ENCODE assay signal across 1 cellular context in genomic region chr15:74422723-74423442, GRCh38.
A peak's percentile ranks its signal among the peaks of the same experiment; 100 is the strongest.
TF ChIP-seq lines count a peak whose summit lies in the region.

No MANE protein-coding gene starts in this region.

TF ChIP-seq in HepG2, 621 proteins besides CTCF, POLR2A, EP300 and RAD21 (continued from another document and continues in another):
- TF ChIP-seq ZNF598 (CRISPR knock-in tag; IDR thresholded peaks at IDR 0.05; ENCODE audit: borderline replicate concordance) (no peak), PPARG (CRISPR knock-in tag; conservative IDR thresholded peaks at IDR 0.05) (no peak), CBX5 (CRISPR knock-in tag; IDR thresholded peaks at IDR 0.05; ENCODE audit: borderline replicate concordance) (no peak), DZIP1 (CRISPR knock-in tag; IDR thresholded peaks at IDR 0.05) (0 out of 2 replicates have a peak, but pooled peaks have one; percentile 18), ZNF260 (CRISPR knock-in tag; IDR thresholded peaks at IDR 0.05; ENCODE audit: borderline replicate concordance, low read depth) (no peak), ARNT2 (CRISPR knock-in tag; IDR thresholded peaks at IDR 0.05; ENCODE audit: low read depth) (no peak), MATR3 (CRISPR knock-in tag; IDR thresholded peaks at IDR 0.05) (no peak), SP140L (CRISPR knock-in tag; IDR thresholded peaks at IDR 0.05; ENCODE audit: borderline replicate concordance) (no peak), TCF7 (IDR thresholded peaks at IDR 0.05; ENCODE audit: low read depth) (no peak; the same call in 1 of the 2 replicates), PITX1 (CRISPR knock-in tag; IDR thresholded peaks at IDR 0.05) (no peak), ZNF674 (CRISPR knock-in tag; IDR thresholded peaks at IDR 0.05; ENCODE audit: low read depth) (no peak), ZNF30 (CRISPR knock-in tag; IDR thresholded peaks at IDR 0.05) (no peak), ZNF703 (CRISPR knock-in tag; IDR thresholded peaks at IDR 0.05; ENCODE audit: borderline replicate concordance) (no peak), GZF1 (CRISPR knock-in tag; IDR thresholded peaks at IDR 0.05) (no peak), ZNF678 (CRISPR knock-in tag; IDR thresholded peaks at IDR 0.05) (no peak), ZNF670 (CRISPR knock-in tag; IDR thresholded peaks at IDR 0.05; ENCODE audit: borderline replicate concordance) (no peak), ATF1 (CRISPR knock-in tag; IDR thresholded peaks at IDR 0.05) (no peak), ZMAT3 (CRISPR knock-in tag; conservative IDR thresholded peaks at IDR 0.05) (no peak), SSRP1 (CRISPR knock-in tag; IDR thresholded peaks at IDR 0.05) (0 out of 2 replicates have a peak, but pooled peaks have one; percentile 26), BCL6 (CRISPR knock-in tag; IDR thresholded peaks at IDR 0.05) (peak; percentile 37), DNMT1 (CRISPR knock-in tag; IDR thresholded peaks at IDR 0.05) (no peak), ZNF468 (CRISPR knock-in tag; IDR thresholded peaks at IDR 0.05) (no peak), ZNF501 (CRISPR knock-in tag; IDR thresholded peaks at IDR 0.05) (no peak), SP1 (IDR thresholded peaks at IDR 0.05) (no peak), SP1 (CRISPR knock-in tag; IDR thresholded peaks at IDR 0.05) (no peak), GLMP (CRISPR knock-in tag; IDR thresholded peaks at IDR 0.05; ENCODE audit: borderline replicate concordance) (no peak), STAG1 (CRISPR knock-in tag; IDR thresholded peaks at IDR 0.05) (no peak), ZSCAN29 (CRISPR knock-in tag; conservative IDR thresholded peaks at IDR 0.05) (no peak), NR2F2 (IDR thresholded peaks at IDR 0.05; ENCODE audit: borderline replicate concordance, low read depth) (no peak), ZNF607 (CRISPR knock-in tag; IDR thresholded peaks at IDR 0.05; ENCODE audit: borderline replicate concordance) (no peak), NCOR1 (IDR thresholded peaks at IDR 0.05; ENCODE audit: borderline replicate concordance, low read length) (no peak), ZFP41 (CRISPR knock-in tag; IDR thresholded peaks at IDR 0.05; ENCODE audit: borderline replicate concordance) (no peak), ZNF564 (CRISPR knock-in tag; IDR thresholded peaks at IDR 0.05) (0 out of 2 replicates have a peak, but pooled peaks have one; percentile 50), ZNF615 (CRISPR knock-in tag; IDR thresholded peaks at IDR 0.05; ENCODE audit: borderline replicate concordance) (no peak), YEATS2 (CRISPR knock-in tag; IDR thresholded peaks at IDR 0.05; ENCODE audit: borderline replicate concordance) (no peak), ZNF639 (CRISPR knock-in tag; conservative IDR thresholded peaks at IDR 0.05) (no peak), NFRKB (IDR thresholded peaks at IDR 0.05) (no peak), ZNF557 (CRISPR knock-in tag; IDR thresholded peaks at IDR 0.05) (no peak), ZNF136 (CRISPR knock-in tag; IDR thresholded peaks at IDR 0.05; ENCODE audit: low read depth) (no peak), NPAS2 (CRISPR knock-in tag; IDR thresholded peaks at IDR 0.05; ENCODE audit: borderline replicate concordance) (no peak), ZNF337 (CRISPR knock-in tag; IDR thresholded peaks at IDR 0.05; ENCODE audit: borderline replicate concordance, low read depth) (no peak), NFYB (CRISPR knock-in tag; IDR thresholded peaks at IDR 0.05) (no peak), POLR2AphosphoS2 (IDR thresholded peaks at IDR 0.05; ENCODE audit: low read depth, low read length) (no peak), NBN (conservative IDR thresholded peaks at IDR 0.05) (no peak), ETV5 (CRISPR knock-in tag; IDR thresholded peaks at IDR 0.05; ENCODE audit: borderline replicate concordance) (no peak), ZNF589 (CRISPR knock-in tag; conservative IDR thresholded peaks at IDR 0.05) (no peak)
- TF ChIP-seq, protein P1, sequence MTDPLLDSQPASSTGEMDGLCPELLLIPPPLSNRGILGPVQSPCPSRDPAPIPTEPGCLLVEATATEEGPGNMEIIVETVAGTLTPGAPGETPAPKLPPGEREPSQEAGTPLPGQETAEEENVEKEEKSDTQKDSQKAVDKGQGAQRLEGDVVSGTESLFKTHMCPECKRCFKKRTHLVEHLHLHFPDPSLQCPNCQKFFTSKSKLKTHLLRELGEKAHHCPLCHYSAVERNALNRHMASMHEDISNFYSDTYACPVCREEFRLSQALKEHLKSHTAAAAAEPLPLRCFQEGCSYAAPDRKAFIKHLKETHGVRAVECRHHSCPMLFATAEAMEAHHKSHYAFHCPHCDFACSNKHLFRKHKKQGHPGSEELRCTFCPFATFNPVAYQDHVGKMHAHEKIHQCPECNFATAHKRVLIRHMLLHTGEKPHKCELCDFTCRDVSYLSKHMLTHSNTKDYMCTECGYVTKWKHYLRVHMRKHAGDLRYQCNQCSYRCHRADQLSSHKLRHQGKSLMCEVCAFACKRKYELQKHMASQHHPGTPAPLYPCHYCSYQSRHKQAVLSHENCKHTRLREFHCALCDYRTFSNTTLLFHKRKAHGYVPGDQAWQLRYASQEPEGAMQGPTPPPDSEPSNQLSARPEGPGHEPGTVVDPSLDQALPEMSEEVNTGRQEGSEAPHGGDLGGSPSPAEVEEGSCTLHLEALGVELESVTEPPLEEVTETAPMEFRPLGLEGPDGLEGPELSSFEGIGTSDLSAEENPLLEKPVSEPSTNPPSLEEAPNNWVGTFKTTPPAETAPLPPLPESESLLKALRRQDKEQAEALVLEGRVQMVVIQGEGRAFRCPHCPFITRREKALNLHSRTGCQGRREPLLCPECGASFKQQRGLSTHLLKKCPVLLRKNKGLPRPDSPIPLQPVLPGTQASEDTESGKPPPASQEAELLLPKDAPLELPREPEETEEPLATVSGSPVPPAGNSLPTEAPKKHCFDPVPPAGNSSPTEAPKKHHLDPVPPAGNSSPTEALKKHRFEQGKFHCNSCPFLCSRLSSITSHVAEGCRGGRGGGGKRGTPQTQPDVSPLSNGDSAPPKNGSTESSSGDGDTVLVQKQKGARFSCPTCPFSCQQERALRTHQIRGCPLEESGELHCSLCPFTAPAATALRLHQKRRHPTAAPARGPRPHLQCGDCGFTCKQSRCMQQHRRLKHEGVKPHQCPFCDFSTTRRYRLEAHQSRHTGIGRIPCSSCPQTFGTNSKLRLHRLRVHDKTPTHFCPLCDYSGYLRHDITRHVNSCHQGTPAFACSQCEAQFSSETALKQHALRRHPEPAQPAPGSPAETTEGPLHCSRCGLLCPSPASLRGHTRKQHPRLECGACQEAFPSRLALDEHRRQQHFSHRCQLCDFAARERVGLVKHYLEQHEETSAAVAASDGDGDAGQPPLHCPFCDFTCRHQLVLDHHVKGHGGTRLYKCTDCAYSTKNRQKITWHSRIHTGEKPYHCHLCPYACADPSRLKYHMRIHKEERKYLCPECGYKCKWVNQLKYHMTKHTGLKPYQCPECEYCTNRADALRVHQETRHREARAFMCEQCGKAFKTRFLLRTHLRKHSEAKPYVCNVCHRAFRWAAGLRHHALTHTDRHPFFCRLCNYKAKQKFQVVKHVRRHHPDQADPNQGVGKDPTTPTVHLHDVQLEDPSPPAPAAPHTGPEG (CRISPR knock-in tag; IDR thresholded peaks at IDR 0.05): no peak
- TF ChIP-seq, protein P2, sequence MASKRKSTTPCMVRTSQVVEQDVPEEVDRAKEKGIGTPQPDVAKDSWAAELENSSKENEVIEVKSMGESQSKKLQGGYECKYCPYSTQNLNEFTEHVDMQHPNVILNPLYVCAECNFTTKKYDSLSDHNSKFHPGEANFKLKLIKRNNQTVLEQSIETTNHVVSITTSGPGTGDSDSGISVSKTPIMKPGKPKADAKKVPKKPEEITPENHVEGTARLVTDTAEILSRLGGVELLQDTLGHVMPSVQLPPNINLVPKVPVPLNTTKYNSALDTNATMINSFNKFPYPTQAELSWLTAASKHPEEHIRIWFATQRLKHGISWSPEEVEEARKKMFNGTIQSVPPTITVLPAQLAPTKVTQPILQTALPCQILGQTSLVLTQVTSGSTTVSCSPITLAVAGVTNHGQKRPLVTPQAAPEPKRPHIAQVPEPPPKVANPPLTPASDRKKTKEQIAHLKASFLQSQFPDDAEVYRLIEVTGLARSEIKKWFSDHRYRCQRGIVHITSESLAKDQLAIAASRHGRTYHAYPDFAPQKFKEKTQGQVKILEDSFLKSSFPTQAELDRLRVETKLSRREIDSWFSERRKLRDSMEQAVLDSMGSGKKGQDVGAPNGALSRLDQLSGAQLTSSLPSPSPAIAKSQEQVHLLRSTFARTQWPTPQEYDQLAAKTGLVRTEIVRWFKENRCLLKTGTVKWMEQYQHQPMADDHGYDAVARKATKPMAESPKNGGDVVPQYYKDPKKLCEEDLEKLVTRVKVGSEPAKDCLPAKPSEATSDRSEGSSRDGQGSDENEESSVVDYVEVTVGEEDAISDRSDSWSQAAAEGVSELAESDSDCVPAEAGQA (IDR thresholded peaks at IDR 0.05; ENCODE audit: low read depth): no peak
- TF ChIP-seq, protein P2 (CRISPR knock-in tag; IDR thresholded peaks at IDR 0.05; ENCODE audit: borderline replicate concordance): no peak
- TF ChIP-seq, protein P3, sequence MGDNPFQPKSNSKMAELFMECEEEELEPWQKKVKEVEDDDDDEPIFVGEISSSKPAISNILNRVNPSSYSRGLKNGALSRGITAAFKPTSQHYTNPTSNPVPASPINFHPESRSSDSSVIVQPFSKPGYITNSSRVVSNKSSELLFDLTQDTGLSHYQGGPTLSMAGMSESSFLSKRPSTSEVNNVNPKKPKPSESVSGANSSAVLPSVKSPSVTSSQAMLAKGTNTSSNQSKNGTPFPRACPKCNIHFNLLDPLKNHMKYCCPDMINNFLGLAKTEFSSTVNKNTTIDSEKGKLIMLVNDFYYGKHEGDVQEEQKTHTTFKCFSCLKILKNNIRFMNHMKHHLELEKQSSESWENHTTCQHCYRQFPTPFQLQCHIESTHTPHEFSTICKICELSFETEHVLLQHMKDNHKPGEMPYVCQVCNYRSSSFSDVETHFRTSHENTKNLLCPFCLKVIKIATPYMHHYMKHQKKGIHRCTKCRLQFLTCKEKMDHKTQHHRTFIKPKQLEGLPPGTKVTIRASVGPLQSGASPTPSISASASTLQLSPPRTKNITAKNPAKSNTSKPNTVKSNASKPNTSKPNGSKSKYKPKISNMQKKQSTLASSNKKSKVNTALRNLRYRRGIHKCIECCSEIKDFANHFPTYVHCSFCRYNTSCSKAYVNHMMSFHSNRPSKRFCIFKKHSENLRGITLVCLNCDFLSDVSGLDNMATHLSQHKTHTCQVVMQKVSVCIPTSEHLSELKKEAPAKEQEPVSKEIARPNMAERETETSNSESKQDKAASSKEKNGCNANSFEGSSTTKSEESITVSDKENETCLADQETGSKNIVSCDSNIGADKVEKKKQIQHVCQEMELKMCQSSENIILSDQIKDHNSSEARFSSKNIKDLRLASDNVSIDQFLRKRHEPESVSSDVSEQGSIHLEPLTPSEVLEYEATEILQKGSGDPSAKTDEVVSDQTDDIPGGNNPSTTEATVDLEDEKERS (CRISPR knock-in tag; IDR thresholded peaks at IDR 0.05): no peak
- TF ChIP-seq, protein P4, sequence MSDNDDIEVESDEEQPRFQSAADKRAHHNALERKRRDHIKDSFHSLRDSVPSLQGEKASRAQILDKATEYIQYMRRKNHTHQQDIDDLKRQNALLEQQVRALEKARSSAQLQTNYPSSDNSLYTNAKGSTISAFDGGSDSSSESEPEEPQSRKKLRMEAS (IDR thresholded peaks at IDR 0.05): 0 out of 2 replicates have a peak, but pooled peaks have one; percentile 24
